Comparison of ENCODE assay signal across 9 cellular contexts in genomic region chr22:42719133-42719532, GRCh38. TPM values are rescaled to one million over a fixed set of nuclear protein-coding genes. Genes with fewer than 3 reads are reported as not detected.
DNase-seq lines count a peak whose midpoint lies in the region; ATAC-seq and TF ChIP-seq lines count a peak whose summit lies in the region.
"Had no signal": no experiment of that assay in that cellular context is flagged by ENCODE, and none has a peak within 500 bp of the region (broad histone marks: within the 10 kb centered on the region; RNA-seq: fewer than 3 reads in every experiment).

No MANE protein-coding gene starts in this region.

- peak overlapping the region; percentile 64 for H3K4me2 ChIP-seq in SU-DHL-6 (ENCODE audit: low read depth, low read length, poor library complexity, severe bottlenecking)

- peaks cover 10% of the 10 kb centered on the region; the same call in 1 of the 2 replicates for H3K79me2 ChIP-seq in SU-DHL-6 (ENCODE audit: insufficient read depth, low read length)

- H3K36me3 ChIP-seq in GM06990 (ENCODE audit: control insufficient read depth, insufficient read depth, low read length) = no peaks in the 10 kb centered on the region
- no peaks in the 10 kb centered on the region for H3K36me3 ChIP-seq in SU-DHL-6 (ENCODE audit: low read length)
- H3K36me3 ChIP-seq in psoas muscle (ENCODE audit: insufficient read depth in 1 of 2, low read depth in 1 of 2) = no peaks in the 10 kb centered on the region

- DNase-seq in GM06990 (ENCODE audit: extremely low read depth, insufficient read length) (no peak), fibroblast of the aortic adventitia (ENCODE audit: low read depth) (peak; percentile 43), psoas muscle (no peak), islet precursor cell (no peak)
- DNase-seq in activated effector memory CD4-positive, alpha-beta T cell treated with anti-CD3 and anti-CD28 coated beads, Interleukin-2, amount 50 U/mL, for 16 hours = no peak
- DNase-seq in central memory CD4-positive, alpha-beta T cell = no peak
- DNase-seq: retina had no signal

- no peak for ATAC-seq in psoas muscle
- no peak for ATAC-seq in HG02763 (IDR thresholded peaks at IDR 0.05; ENCODE audit: unreplicated experiment)

- 40 to 51% (median 48%) methylated on average over 2 of the region's 2 CpGs for WGBS in psoas muscle, 3 donors

- peaks cover 33% of the 10 kb centered on the region for H3F3A ChIP-seq in SU-DHL-6 (ENCODE audit: insufficient read depth)

- H4K20me1 ChIP-seq in SU-DHL-6 (ENCODE audit: low read depth, low read length) = no peaks in the 10 kb centered on the region

- no peak overlapping the region for H2AFZ ChIP-seq in SU-DHL-6 (ENCODE audit: low read depth, low read length, severe bottlenecking)

- TF ChIP-seq CTCF in GM06990 (IDR thresholded peaks at IDR 0.05; ENCODE audit: insufficient read depth, low read length, poor library complexity, severe bottlenecking) (no peak), SU-DHL-6 (IDR thresholded peaks at IDR 0.05; ENCODE audit: insufficient read depth, low read length, poor library complexity, severe bottlenecking) (no peak), fibroblast of the aortic adventitia (IDR thresholded peaks at IDR 0.05; ENCODE audit: insufficient read depth, low read length) (peak; percentile 39), psoas muscle (IDR thresholded peaks at IDR 0.05) (peak; percentile 10)

- intact Hi-C loops in psoas muscle (cut with DNase I) = no loop called here

- H3K27ac ChIP-seq in SU-DHL-6 (ENCODE audit: low read depth, low read length) = peak overlapping the region; percentile 88
- peak overlapping the region; percentile 79 for H3K27ac ChIP-seq in psoas muscle

- H3K4me3 ChIP-seq in GM06990 (replicated peaks; ENCODE audit: low read depth, low read length) (peak overlapping the region; percentile 81), SU-DHL-6 (ENCODE audit: insufficient read depth, low read length, poor library complexity, severe bottlenecking) (peak overlapping the region; percentile 54), fibroblast of the aortic adventitia (ENCODE audit: low read depth, low read length) (peak overlapping the region; percentile 75), psoas muscle (peak overlapping the region; percentile 85)

- H3K9me3 ChIP-seq in SU-DHL-6 (ENCODE audit: insufficient read depth, low read length) = no peaks in the 10 kb centered on the region
- no peaks in the 10 kb centered on the region for H3K9me3 ChIP-seq in psoas muscle

- peaks cover 5% of the 10 kb centered on the region for H3K4me1 ChIP-seq in psoas muscle

- H3K27me3 ChIP-seq in GM06990 (replicated peaks; ENCODE audit: control insufficient read depth, insufficient read depth, low read length) = no peaks in the 10 kb centered on the region
- H3K27me3 ChIP-seq in SU-DHL-6 (ENCODE audit: low read length) = no peaks in the 10 kb centered on the region
- peaks cover 0 to 12% (median 2%) of the 10 kb centered on the region in 3 donors for H3K27me3 ChIP-seq in psoas muscle (ENCODE audit: insufficient read depth in 3 of 3, low read length in 2 of 3)

- peak overlapping the region; percentile 69 for H3K9ac ChIP-seq in SU-DHL-6 (ENCODE audit: low read length)

- H3K9me2 ChIP-seq in SU-DHL-6 (replicated peaks; ENCODE audit: insufficient read depth, low read length) = no peaks in the 10 kb centered on the region

RNA-seq across cellular contexts. Expression of gene A4GALT, which starts 1.5 kb away (rescaled TPM):
- total RNA-seq in fibroblast of the aortic adventitia (ENCODE audit: low replicate concordance) (18.2 and 22.2 TPM in 2 replicates), psoas muscle (10 to 100 TPM; 11.2 to 28.8 (median 18.3) TPM)
- 10 to 100 TPM in 2 of 3 donors, 1 to 10 TPM in 1; 6.5 to 24.7 (median 13.0) TPM for polyA plus RNA-seq in psoas muscle

Comparison
In these comparisons a context has a peak if more than half of its experiments do, and no peak if none do; other contexts are left out.
1. CTCF ChIP-seq: peak in fibroblast of the aortic adventitia (single experiment) and psoas muscle (single experiment); none in GM06990 (single experiment) and SU-DHL-6 (single experiment).
2. Peak in every context shown above with its lines, with median percentiles within 50 percentile points of each other: H3K4me3 ChIP-seq.